In genomic region chr11:94128171-94128745, GRCh38 we compare ENCODE assay signal across 1 cellular context.
TF ChIP-seq lines count a peak whose summit lies in the region.

No MANE protein-coding gene starts in this region.

TF ChIP-seq in K562, 482 proteins besides CTCF, POLR2A, EP300 and RAD21 (continued from another document and continues in another):
- TF ChIP-seq REST (CRISPR knock-in tag; IDR thresholded peaks at IDR 0.05; ENCODE audit: low read depth) (no peak), ZNF354B (CRISPR knock-in tag; IDR thresholded peaks at IDR 0.05) (no peak), RUNX1 (IDR thresholded peaks at IDR 0.05; ENCODE audit: low read depth) (no peak), MAZ (CRISPR knock-in tag; conservative IDR thresholded peaks at IDR 0.05 in 1 of 2, IDR thresholded peaks at IDR 0.05 in 1 of 2) (no peak), ZNF639 (CRISPR knock-in tag; conservative IDR thresholded peaks at IDR 0.05 in 1 of 2, IDR thresholded peaks at IDR 0.05 in 1 of 2) (no peak), ZNF668 (CRISPR knock-in tag; IDR thresholded peaks at IDR 0.05) (no peak), POLR2AphosphoS5 (IDR thresholded peaks at IDR 0.05; ENCODE audit: control insufficient read depth, insufficient read depth, low read depth, low read length) (no peak), ZNF449 (CRISPR knock-in tag; IDR thresholded peaks at IDR 0.05) (no peak), RAD51 (IDR thresholded peaks at IDR 0.05; ENCODE audit: borderline replicate concordance, low read depth) (no peak), SNRNP70 (optimal IDR thresholded peaks at IDR 0.05; ENCODE audit: low read depth, low read length) (no peak), FOXK1 (CRISPR knock-in tag; IDR thresholded peaks at IDR 0.05; ENCODE audit: borderline replicate concordance) (no peak), BHLHE40 (IDR thresholded peaks at IDR 0.05; ENCODE audit: low read length) (no peak), TEAD1 (CRISPR knock-in tag; IDR thresholded peaks at IDR 0.05) (0 out of 4 replicates have a peak, but pooled peaks of 1 of the 2 experiments have one; percentile 55), ZNF695 (CRISPR knock-in tag; IDR thresholded peaks at IDR 0.05) (no peak), FUS (optimal IDR thresholded peaks at IDR 0.05; ENCODE audit: low read depth, low read length) (no peak), FOXP1 (CRISPR knock-in tag; IDR thresholded peaks at IDR 0.05) (no peak), NR2C2 (CRISPR knock-in tag; IDR thresholded peaks at IDR 0.05) (no peak), NR2C2 (tag; IDR thresholded peaks at IDR 0.05) (no peak), PYGO2 (tag; IDR thresholded peaks at IDR 0.05) (no peak), MEIS2 (IDR thresholded peaks at IDR 0.05; ENCODE audit: partially characterized antibody) (no peak), DDX20 (tag; IDR thresholded peaks at IDR 0.05; ENCODE audit: low read depth) (no peak), PHF20 (IDR thresholded peaks at IDR 0.05; ENCODE audit: partially characterized antibody) (peak; percentile 54), NCOA6 (IDR thresholded peaks at IDR 0.05) (no peak), RBM25 (IDR thresholded peaks at IDR 0.05; ENCODE audit: low read depth, low read length, severe bottlenecking) (no peak), MCM5 (IDR thresholded peaks at IDR 0.05; ENCODE audit: low read depth) (no peak), ZSCAN29 (IDR thresholded peaks at IDR 0.05) (peak; percentile 69), PREB (CRISPR knock-in tag; IDR thresholded peaks at IDR 0.05) (no peak), ZNF589 (CRISPR knock-in tag; IDR thresholded peaks at IDR 0.05; ENCODE audit: low read depth) (no peak), MIER1 (IDR thresholded peaks at IDR 0.05; ENCODE audit: low read depth) (peak; percentile 31; the same call in 1 of the 2 replicates), KDM1A (IDR thresholded peaks at IDR 0.05) (no peak), CCAR2 (IDR thresholded peaks at IDR 0.05; ENCODE audit: low read depth, low read length) (no peak), OTX1 (CRISPR knock-in tag; IDR thresholded peaks at IDR 0.05) (no peak), MGA (IDR thresholded peaks at IDR 0.05) (peak; percentile 51), E2F5 (CRISPR knock-in tag; IDR thresholded peaks at IDR 0.05) (no peak), HMGXB4 (CRISPR knock-in tag; IDR thresholded peaks at IDR 0.05) (no peak), SLC30A9 (CRISPR knock-in tag; IDR thresholded peaks at IDR 0.05) (no peak), FIP1L1 (IDR thresholded peaks at IDR 0.05; ENCODE audit: low read depth, low read length, poor library complexity, severe bottlenecking) (no peak), MCM7 (IDR thresholded peaks at IDR 0.05) (no peak), SMARCE1 (IDR thresholded peaks at IDR 0.05) (peak; percentile 42; the same call in 1 of the 2 replicates), ZNF511 (CRISPR knock-in tag; IDR thresholded peaks at IDR 0.05) (no peak), ZEB2 (IDR thresholded peaks at IDR 0.05) (no peak)
